In the genomic region with DNA sequence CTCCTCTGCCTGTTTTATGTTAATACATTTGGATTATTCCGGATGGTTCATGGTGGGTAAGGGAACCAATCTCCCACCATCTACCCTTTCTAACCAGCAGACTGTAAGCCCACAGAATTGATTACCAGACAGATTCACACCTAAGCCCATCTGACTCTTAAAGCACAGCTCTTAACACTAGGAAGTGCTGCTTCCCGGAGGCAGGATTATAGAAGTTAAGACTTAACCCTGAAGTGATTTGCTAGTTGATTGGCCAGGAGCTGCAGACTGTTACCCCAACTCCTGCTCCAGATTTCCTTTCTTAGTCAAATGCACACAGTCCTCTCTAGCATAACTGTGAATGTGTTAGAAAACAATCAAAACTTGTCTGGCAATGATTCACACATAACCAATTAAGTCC, we compare ENCODE assay signal across 22 cellular contexts.
DNase-seq lines count a peak whose midpoint lies in the region; ATAC-seq, FAIRE-seq and TF ChIP-seq lines count a peak whose summit lies in the region.
"Had no signal": no experiment of that assay in that cellular context is flagged by ENCODE, and none has a peak within 500 bp of the region (broad histone marks: within the 10 kb centered on the region; RNA-seq: fewer than 3 reads in every experiment).

No MANE protein-coding gene starts in this region.

- H3K27ac Mint-ChIP-seq in progenitor cell of endocrine pancreas = peak overlapping the region; percentile 3
- H3K27ac Mint-ChIP-seq: activated CD8-positive, alpha-beta T cell treated with anti-CD3 and anti-CD28 coated beads, Interleukin-2, amount 10 ng/mL, durations not matched to agents 7 days and 5 days; activated naive CD8-positive, alpha-beta T cell; activated T-cell treated with anti-CD3 and anti-CD28 coated beads, Interleukin-2, amount 50 U/mL, for 72 hours; naive thymus-derived CD4-positive, alpha-beta T cell had no signal

- no peak for TF ChIP-seq CTCF in epithelial cell of proximal tubule (conservative IDR thresholded peaks at IDR 0.05; ENCODE audit: low read depth, low read length)
- no peak for TF ChIP-seq CTCF in progenitor cell of endocrine pancreas (IDR thresholded peaks at IDR 0.05; ENCODE audit: unreplicated experiment)

- H3K4me3 Mint-ChIP-seq in progenitor cell of endocrine pancreas (ENCODE audit: low read depth) = no peak overlapping the region
- H3K4me3 Mint-ChIP-seq: activated CD8-positive, alpha-beta T cell treated with anti-CD3 and anti-CD28 coated beads, Interleukin-2, amount 10 ng/mL, durations not matched to agents 7 days and 5 days; activated naive CD8-positive, alpha-beta T cell; activated T-cell treated with anti-CD3 and anti-CD28 coated beads, Interleukin-2, amount 50 U/mL, for 72 hours; naive thymus-derived CD4-positive, alpha-beta T cell had no signal

- ATAC-seq in GM18909 (IDR thresholded peaks at IDR 0.05; ENCODE audit: poor library complexity, unreplicated experiment) = no peak
- ATAC-seq: activated CD8-positive, alpha-beta T cell treated with anti-CD3 and anti-CD28 coated beads, Interleukin-2, amount 10 ng/mL, durations not matched to agents 7 days and 5 days; activated T-cell treated with anti-CD3 and anti-CD28 coated beads, Interleukin-2, amount 50 U/mL, for 72 hours; naive thymus-derived CD4-positive, alpha-beta T cell had no signal

- H3K9me3 Mint-ChIP-seq in progenitor cell of endocrine pancreas (ENCODE audit: low read depth) = peaks cover 9% of the 10 kb centered on the region

- no peak overlapping the region for H3K4me3 ChIP-seq in epithelial cell of proximal tubule (ENCODE audit: low read depth, low read length)
- H3K4me3 ChIP-seq: colonic mucosa, HAP-1, hepatocyte, prostate gland had no signal

- no peaks in the 10 kb centered on the region for H3K27me3 Mint-ChIP-seq in progenitor cell of endocrine pancreas
- H3K27me3 Mint-ChIP-seq: activated naive CD8-positive, alpha-beta T cell; naive thymus-derived CD4-positive, alpha-beta T cell had no signal

- FAIRE-seq in RCC 7860 (lab: Jason Lieb, UNC) = peak; percentile 71
- FAIRE-seq: small intestine had no signal

- DNase-seq in D341Med (ENCODE audit: low spot score) = peak; percentile 34
- no peak for DNase-seq in RCC 7860 (ENCODE audit: low spot score)
- DNase-seq in epithelial cell of proximal tubule (ENCODE audit: low read depth) = peak; percentile 12
- DNase-seq in progenitor cell of endocrine pancreas (ENCODE audit: low spot score, unreplicated experiment) = no peak
- DNase-seq in AML-193 (lab: John Stamatoyannopoulos, UW) = no peak
- DNase-seq in NCI-H1436 (lab: John Stamatoyannopoulos, UW) = no peak
- DNase-seq in ecto neural progenitor cell (ENCODE audit: low spot score) = no peak
- DNase-seq: activated CD4-positive, CD25-positive, alpha-beta regulatory T cell; activated CD8-positive, alpha-beta T cell treated with anti-CD3 and anti-CD28 coated beads, Interleukin-2, amount 10 ng/mL, durations not matched to agents 7 days and 5 days; activated T-cell treated with anti-CD3 and anti-CD28 coated beads, Interleukin-2, amount 50 U/mL, for 72 hours; colonic mucosa; naive thymus-derived CD4-positive, alpha-beta T cell; NCI-H1105 treated with DMSO at 0.1 percent for 48 hours; NCI-H526 treated with DMSO at 0.1 percent for 48 hours; SIG-M5; small intestine; stimulated activated CD4-positive, alpha-beta T cell treated with anti-CD3 and anti-CD28 coated beads, Interleukin-4, amount 100 ng/mL, for 4 hours had no signal

- H3K36me3 Mint-ChIP-seq in progenitor cell of endocrine pancreas (ENCODE audit: insufficient read depth) = peaks cover 22% of the 10 kb centered on the region
- H3K36me3 Mint-ChIP-seq: activated naive CD8-positive, alpha-beta T cell; naive thymus-derived CD4-positive, alpha-beta T cell had no signal

- H3K4me1 Mint-ChIP-seq in progenitor cell of endocrine pancreas (ENCODE audit: low read depth) = peaks cover 1% of the 10 kb centered on the region

Comparison
In these comparisons a context has a peak if more than half of its experiments do, and no peak if none do; other contexts are left out.
1. DNase-seq: peak in D341Med (single experiment) and epithelial cell of proximal tubule (single experiment); none in RCC 7860 (single experiment), progenitor cell of endocrine pancreas (single experiment), AML-193 (0 of 2), NCI-H1436 (single experiment) and ecto neural progenitor cell (single experiment).